23 cellular contexts compared by ENCODE assay signal in the genomic region with DNA sequence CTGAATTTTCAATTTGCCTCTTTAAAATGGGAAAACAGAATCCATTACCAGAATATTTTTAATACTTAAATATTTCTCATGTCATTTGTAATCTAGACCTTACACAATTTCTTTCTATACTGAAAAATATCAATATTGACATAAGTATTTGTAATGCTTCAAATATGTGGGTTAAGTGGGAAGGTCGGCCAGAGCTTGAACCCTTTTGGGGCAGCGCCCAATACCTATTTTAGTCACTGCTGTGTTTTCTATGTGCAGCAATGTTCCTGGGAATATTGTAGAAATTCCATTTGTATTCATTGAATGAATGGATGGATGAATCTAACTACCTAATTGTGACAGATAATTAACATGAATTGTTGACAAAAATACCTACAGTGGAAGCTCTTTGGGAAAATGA.
A peak's percentile ranks its signal among the peaks of the same experiment; 100 is the strongest.
DNase-seq lines count a peak whose midpoint lies in the region; ATAC-seq and TF ChIP-seq lines count a peak whose summit lies in the region.
"Had no signal": no experiment of that assay in that cellular context is flagged by ENCODE, and none has a peak within 500 bp of the region (broad histone marks: within the 10 kb centered on the region; RNA-seq: fewer than 3 reads in every experiment).

No MANE protein-coding gene starts in this region.

- intact Hi-C loops in upper lobe of right lung (cut with DNase I) (no loop called here), prostate gland (cut with DNase I) (no loop called here)

- ATAC-seq in upper lobe of right lung = peak; percentile 49
- ATAC-seq: A549 had no signal

- TF ChIP-seq CTCF in brain microvascular endothelial cell (IDR thresholded peaks at IDR 0.05; ENCODE audit: low read depth, low read length, missing control alignments) (no peak), upper lobe of right lung (IDR thresholded peaks at IDR 0.05) (no peak), prostate gland (IDR thresholded peaks at IDR 0.05) (no peak)

- in situ Hi-C loops in brain microvascular endothelial cell (cut with HindIII; ENCODE audit: low pct_ligation_motif_present, low sequenced_read_pairs) = no loop called here

- H3K36me3 ChIP-seq in brain microvascular endothelial cell (replicated peaks) (no peaks in the 10 kb centered on the region), upper lobe of right lung (no peaks in the 10 kb centered on the region), prostate gland (no peaks in the 10 kb centered on the region)
- H3K36me3 ChIP-seq: BLaER1 treated with 17β-estradiol and CSF1 and Interleukin-3, amounts not matched to agents 10 nM and 100 nM had no signal

- H3K4me3 ChIP-seq in brain microvascular endothelial cell (ENCODE audit: low read depth, low read length) (no peak overlapping the region), upper lobe of right lung (no peak overlapping the region), prostate gland (no peak overlapping the region)
- H3K4me3 ChIP-seq: A549; BLaER1 treated with 17β-estradiol and CSF1 and Interleukin-3, amounts not matched to agents 10 nM and 100 nM; GM23248 had no signal

- H3K27me3 ChIP-seq in brain microvascular endothelial cell (replicated peaks) (no peaks in the 10 kb centered on the region), upper lobe of right lung (no peaks in the 10 kb centered on the region), prostate gland (replicated peaks; ENCODE audit: insufficient read depth) (no peaks in the 10 kb centered on the region)
- H3K27me3 ChIP-seq: BLaER1 treated with 17β-estradiol and CSF1 and Interleukin-3, amounts not matched to agents 10 nM and 100 nM had no signal

- no peak for TF ChIP-seq POLR2A in prostate gland (IDR thresholded peaks at IDR 0.05)

- H3K9me3 ChIP-seq in upper lobe of right lung = no peaks in the 10 kb centered on the region
- H3K9me3 ChIP-seq in prostate gland = no peaks in the 10 kb centered on the region
- H3K9me3 ChIP-seq: A549 had no signal

- H3K4me1 ChIP-seq in upper lobe of right lung (no peaks in the 10 kb centered on the region), prostate gland (replicated peaks) (no peaks in the 10 kb centered on the region)
- H3K4me1 ChIP-seq: A549; BLaER1 treated with 17β-estradiol and CSF1 and Interleukin-3, amounts not matched to agents 10 nM and 100 nM had no signal

- WGBS in prostate gland = 84% methylated on average over 2 of the region's 2 CpGs

- H3K27ac ChIP-seq in brain microvascular endothelial cell (no peak overlapping the region), upper lobe of right lung (no peak overlapping the region), prostate gland (no peak overlapping the region)
- H3K27ac ChIP-seq: A549; BLaER1 treated with 17β-estradiol and CSF1 and Interleukin-3, amounts not matched to agents 10 nM and 100 nM; GM23248 had no signal

- DNase-seq in HS-27A (ENCODE audit: low read depth) (peak; percentile 52), brain microvascular endothelial cell (peak; percentile 61), iris pigment epithelial cell (ENCODE audit: low read depth) (peak; percentile 34), upper lobe of right lung (no peak), NCI-H2029 (lab: John Stamatoyannopoulos, UW) (no peak), Kasumi-1 (lab: John Stamatoyannopoulos, UW) (no peak), prostate gland (ENCODE audit: low spot score) (no peak)
- DNase-seq: AML-193; CD4-positive, alpha-beta T cell; COR-L47; DMS79 treated with DMSO at 0.1 percent for 48 hours; GF-D8; GM23248; H7; KBM-7; NCI-H1048; NCI-H1694; NCI-H2081; NCI-H2227 treated with DMSO at 0.1 percent for 48 hours; NCI-H526 treated with DMSO at 0.1 percent for 48 hours; RPMI8226 had no signal

Comparison
In these comparisons a context has a peak if more than half of its experiments do, and no peak if none do; other contexts are left out.
1. DNase-seq: peak in HS-27A (single experiment), brain microvascular endothelial cell (single experiment) and iris pigment epithelial cell (single experiment); none in upper lobe of right lung (single experiment), NCI-H2029 (single experiment), Kasumi-1 (0 of 2) and prostate gland (single experiment).